Comparison of ENCODE assay signal across 27 cellular contexts in genomic region chr2:81576713-81577112, GRCh38.
DNase-seq lines count a peak whose midpoint lies in the region; ATAC-seq, FAIRE-seq and TF ChIP-seq lines count a peak whose summit lies in the region.
"Had no signal": no experiment of that assay in that cellular context is flagged by ENCODE, and none has a peak within 500 bp of the region (broad histone marks: within the 10 kb centered on the region; RNA-seq: fewer than 3 reads in every experiment).

No MANE protein-coding gene starts in this region.

- ATAC-seq in HG03378 (IDR thresholded peaks at IDR 0.05; ENCODE audit: unreplicated experiment): no peak
- no peak for ATAC-seq in HG02884 (IDR thresholded peaks at IDR 0.05; ENCODE audit: unreplicated experiment)
- ATAC-seq: A549, GM23338 had no signal

- H3K4me2 ChIP-seq in mesendoderm (ENCODE audit: low read length): no peak overlapping the region
- H3K4me2 ChIP-seq: A549; BLaER1 treated with 17β-estradiol and CSF1 and Interleukin-3, amounts not matched to agents 10 nM and 100 nM; GM23338 had no signal

- H2BK120ac ChIP-seq in mesendoderm (ENCODE audit: low read depth, low read length): no peak overlapping the region

- no peaks in the 10 kb centered on the region for H3K79me2 ChIP-seq in mesendoderm (ENCODE audit: control insufficient read depth, insufficient read depth, low read length)

- no peak overlapping the region for H3K4ac ChIP-seq in mesendoderm (ENCODE audit: low read depth, low read length)

- no peak overlapping the region for H2BK5ac ChIP-seq in mesendoderm (ENCODE audit: low read length)

- H3K4me1 ChIP-seq in mesendoderm (ENCODE audit: control insufficient read depth, low read depth, low read length): no peaks in the 10 kb centered on the region
- H3K4me1 ChIP-seq: A549; BE2C; BLaER1 treated with 17β-estradiol and CSF1 and Interleukin-3, amounts not matched to agents 10 nM and 100 nM; HAP-1 had no signal

- no peaks in the 10 kb centered on the region for H3K36me3 Mint-ChIP-seq in type B pancreatic cell
- H3K36me3 Mint-ChIP-seq: CD14-positive monocyte; CD8-positive, alpha-beta memory T cell had no signal

- no peak overlapping the region for H3K18ac ChIP-seq in mesendoderm (ENCODE audit: low read length)

- no peaks in the 10 kb centered on the region for H3K27me3 Mint-ChIP-seq in type B pancreatic cell
- H3K27me3 Mint-ChIP-seq: CD4-positive, alpha-beta T cell; CD8-positive, alpha-beta memory T cell had no signal

- H4K8ac ChIP-seq in mesendoderm (ENCODE audit: low read depth, low read length): no peak overlapping the region

- FAIRE-seq in bronchial epithelial cell (lab: Jason Lieb, UNC): no peak
- FAIRE-seq: D721Med, GM12891, GM18507, H54 had no signal

- no peaks in the 10 kb centered on the region for H3K36me3 ChIP-seq in bronchial epithelial cell (ENCODE audit: control insufficient read depth, insufficient read depth, low read length)
- H3K36me3 ChIP-seq in mesendoderm (ENCODE audit: control insufficient read depth, insufficient read depth, low read length): no peaks in the 10 kb centered on the region
- H3K36me3 ChIP-seq: BE2C; BLaER1 treated with 17β-estradiol and CSF1 and Interleukin-3, amounts not matched to agents 10 nM and 100 nM; HAP-1 had no signal

- no peak overlapping the region for H3K56ac ChIP-seq in mesendoderm (ENCODE audit: low read length)

- H2AK5ac ChIP-seq in mesendoderm (ENCODE audit: low read length): no peak overlapping the region

- no CpG with 5 or more reads among the region's 2 CpGs for WGBS in mesendoderm (ENCODE audit: extremely low coverage, insufficient coverage, low lambda C conversion rate)

- no peak overlapping the region for H3K27ac ChIP-seq in mesendoderm (ENCODE audit: low read depth, low read length)
- H3K27ac ChIP-seq: A549; BLaER1 treated with 17β-estradiol and CSF1 and Interleukin-3, amounts not matched to agents 10 nM and 100 nM had no signal

- H2BK15ac ChIP-seq in mesendoderm (replicated peaks; ENCODE audit: low read depth): no peak overlapping the region

- H3K23ac ChIP-seq in mesendoderm (ENCODE audit: low read length): no peak overlapping the region

- peak; percentile 42 for DNase-seq in ELR (ENCODE audit: low read depth)
- peak; percentile 17 for DNase-seq in M059J (ENCODE audit: low read depth)
- DNase-seq in bronchial epithelial cell (ENCODE audit: low read depth): peak; percentile 1
- peak; percentile 10 for DNase-seq in mesendoderm
- DNase-seq in type B pancreatic cell (ENCODE audit: extremely low spot score, unreplicated experiment): no peak
- DNase-seq: 8988T; ACHN; AML-193; BE2C; CD4-positive, alpha-beta T cell; CD8-positive, alpha-beta memory T cell; DMS 273 treated with DMSO at 0.1 percent for 48 hours; DMS79; EL; GF-D8; HFFc6 had no signal

- no peak overlapping the region for H3K27ac Mint-ChIP-seq in type B pancreatic cell
- H3K27ac Mint-ChIP-seq: CD14-positive monocyte; CD4-positive, alpha-beta T cell; CD8-positive, alpha-beta memory T cell; GM23338; HFFc6 had no signal

- H3K9me3 Mint-ChIP-seq in type B pancreatic cell: no peaks in the 10 kb centered on the region
- H3K9me3 Mint-ChIP-seq: GM23338 had no signal

- no peak overlapping the region for H3K9ac ChIP-seq in mesendoderm (ENCODE audit: low read length)
- H3K9ac ChIP-seq: BLaER1 treated with 17β-estradiol and CSF1 and Interleukin-3, amounts not matched to agents 10 nM and 100 nM had no signal

- H3K27me3 ChIP-seq in bronchial epithelial cell (ENCODE audit: control insufficient read depth, insufficient read depth, low read length) (no peaks in the 10 kb centered on the region), mesendoderm (ENCODE audit: insufficient read depth, low read length, poor library complexity) (no peaks in the 10 kb centered on the region)
- H3K27me3 ChIP-seq: BE2C; BLaER1 treated with 17β-estradiol and CSF1 and Interleukin-3, amounts not matched to agents 10 nM and 100 nM had no signal

- TF ChIP-seq CTCF in bronchial epithelial cell (IDR thresholded peaks at IDR 0.05; ENCODE audit: insufficient read depth, low read length, severe bottlenecking): no peak
- no peak for TF ChIP-seq CTCF in type B pancreatic cell (conservative IDR thresholded peaks at IDR 0.05)

- H3K4me3 Mint-ChIP-seq in type B pancreatic cell: no peak overlapping the region
- H3K4me3 Mint-ChIP-seq: CD14-positive monocyte; CD4-positive, alpha-beta T cell; CD8-positive, alpha-beta memory T cell; GM23338; HFFc6 had no signal

- H4K5ac ChIP-seq in mesendoderm (ENCODE audit: low read length): no peak overlapping the region

- no peak overlapping the region for H3K4me3 ChIP-seq in bronchial epithelial cell (ENCODE audit: low read depth, low read length)
- H3K4me3 ChIP-seq in mesendoderm (ENCODE audit: low read length): no peak overlapping the region
- H3K4me3 ChIP-seq: A549; BLaER1 treated with 17β-estradiol and CSF1 and Interleukin-3, amounts not matched to agents 10 nM and 100 nM; GM23338; HAP-1 had no signal

- H3K79me1 ChIP-seq in mesendoderm (ENCODE audit: low read length): no peaks in the 10 kb centered on the region

- no peaks in the 10 kb centered on the region for H3K4me1 Mint-ChIP-seq in type B pancreatic cell (ENCODE audit: unreplicated experiment)
- H3K4me1 Mint-ChIP-seq: CD14-positive monocyte; CD8-positive, alpha-beta memory T cell had no signal
